ENCODE assay signal across 1 cellular context in the genomic region with DNA sequence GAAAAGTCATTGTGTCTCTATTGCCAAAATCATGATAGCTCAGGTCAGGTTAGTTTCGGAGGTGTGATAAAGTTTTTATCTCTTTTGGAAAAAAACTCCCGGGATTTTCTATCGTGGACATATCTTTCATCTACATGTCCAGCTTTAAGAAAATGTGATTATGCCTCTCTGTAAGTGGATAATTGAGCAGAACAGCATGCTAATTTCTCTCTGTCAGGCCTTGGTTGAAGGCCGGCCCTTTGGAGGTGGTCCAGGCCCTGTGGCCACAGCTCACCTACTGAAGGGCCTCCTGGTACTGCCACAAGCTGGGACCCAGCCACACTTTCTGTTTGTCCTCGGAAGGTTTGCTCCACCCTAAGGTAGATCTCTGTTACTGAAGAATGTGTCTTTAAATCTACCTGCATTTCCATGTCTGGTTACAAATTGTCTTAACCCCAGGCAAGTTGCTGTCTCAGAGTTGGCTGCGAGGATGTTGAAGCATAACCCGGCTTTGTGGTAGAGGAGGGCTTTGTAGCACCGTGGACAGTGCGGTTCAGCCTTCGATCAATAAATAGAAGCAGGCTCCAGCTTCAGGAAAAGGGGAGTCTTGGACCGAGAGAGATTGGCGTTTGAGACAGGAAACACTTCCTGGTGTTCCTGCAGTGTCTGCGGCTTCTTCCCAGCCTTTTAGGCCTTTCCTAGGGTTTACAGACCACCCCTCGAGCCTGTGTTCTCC.
A peak's percentile ranks its signal among the peaks of the same experiment; 100 is the strongest.
TF ChIP-seq lines count a peak whose summit lies in the region.

No MANE protein-coding gene starts in this region.

TF ChIP-seq in SK-N-SH, 30 proteins besides CTCF, POLR2A, EP300 and RAD21 (continued from another document):
- TF ChIP-seq, protein P1, sequence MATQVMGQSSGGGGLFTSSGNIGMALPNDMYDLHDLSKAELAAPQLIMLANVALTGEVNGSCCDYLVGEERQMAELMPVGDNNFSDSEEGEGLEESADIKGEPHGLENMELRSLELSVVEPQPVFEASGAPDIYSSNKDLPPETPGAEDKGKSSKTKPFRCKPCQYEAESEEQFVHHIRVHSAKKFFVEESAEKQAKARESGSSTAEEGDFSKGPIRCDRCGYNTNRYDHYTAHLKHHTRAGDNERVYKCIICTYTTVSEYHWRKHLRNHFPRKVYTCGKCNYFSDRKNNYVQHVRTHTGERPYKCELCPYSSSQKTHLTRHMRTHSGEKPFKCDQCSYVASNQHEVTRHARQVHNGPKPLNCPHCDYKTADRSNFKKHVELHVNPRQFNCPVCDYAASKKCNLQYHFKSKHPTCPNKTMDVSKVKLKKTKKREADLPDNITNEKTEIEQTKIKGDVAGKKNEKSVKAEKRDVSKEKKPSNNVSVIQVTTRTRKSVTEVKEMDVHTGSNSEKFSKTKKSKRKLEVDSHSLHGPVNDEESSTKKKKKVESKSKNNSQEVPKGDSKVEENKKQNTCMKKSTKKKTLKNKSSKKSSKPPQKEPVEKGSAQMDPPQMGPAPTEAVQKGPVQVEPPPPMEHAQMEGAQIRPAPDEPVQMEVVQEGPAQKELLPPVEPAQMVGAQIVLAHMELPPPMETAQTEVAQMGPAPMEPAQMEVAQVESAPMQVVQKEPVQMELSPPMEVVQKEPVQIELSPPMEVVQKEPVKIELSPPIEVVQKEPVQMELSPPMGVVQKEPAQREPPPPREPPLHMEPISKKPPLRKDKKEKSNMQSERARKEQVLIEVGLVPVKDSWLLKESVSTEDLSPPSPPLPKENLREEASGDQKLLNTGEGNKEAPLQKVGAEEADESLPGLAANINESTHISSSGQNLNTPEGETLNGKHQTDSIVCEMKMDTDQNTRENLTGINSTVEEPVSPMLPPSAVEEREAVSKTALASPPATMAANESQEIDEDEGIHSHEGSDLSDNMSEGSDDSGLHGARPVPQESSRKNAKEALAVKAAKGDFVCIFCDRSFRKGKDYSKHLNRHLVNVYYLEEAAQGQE (IDR thresholded peaks at IDR 0.05; ENCODE audit: low read depth, low read length), result no peak
- TF ChIP-seq FOXJ3 (CRISPR knock-in tag; IDR thresholded peaks at IDR 0.05) (no peak), GATA2 (CRISPR knock-in tag; IDR thresholded peaks at IDR 0.05) (peak; percentile 94), MXI1 (IDR thresholded peaks at IDR 0.05; ENCODE audit: low read depth, low read length) (peak; percentile 53; the same call in 1 of the 2 replicates), FOXM1 (IDR thresholded peaks at IDR 0.05; ENCODE audit: low read depth) (no peak), CHD2 (IDR thresholded peaks at IDR 0.05; ENCODE audit: low read length, partially characterized antibody) (peak; percentile 24), EZH2phosphoT487 (IDR thresholded peaks at IDR 0.05; ENCODE audit: borderline replicate concordance, low read depth) (no peak), ELF1 (IDR thresholded peaks at IDR 0.05) (no peak), POLR2AphosphoS5 (IDR thresholded peaks at IDR 0.05; ENCODE audit: low read depth, low read length) (no peak), SIN3A (IDR thresholded peaks at IDR 0.05; ENCODE audit: borderline replicate concordance, low read depth, low read length) (no peak), PBX3 (IDR thresholded peaks at IDR 0.05) (no peak), SMC3 (IDR thresholded peaks at IDR 0.05; ENCODE audit: low read depth, low read length) (no peak)
- TF ChIP-seq, protein P2, sequence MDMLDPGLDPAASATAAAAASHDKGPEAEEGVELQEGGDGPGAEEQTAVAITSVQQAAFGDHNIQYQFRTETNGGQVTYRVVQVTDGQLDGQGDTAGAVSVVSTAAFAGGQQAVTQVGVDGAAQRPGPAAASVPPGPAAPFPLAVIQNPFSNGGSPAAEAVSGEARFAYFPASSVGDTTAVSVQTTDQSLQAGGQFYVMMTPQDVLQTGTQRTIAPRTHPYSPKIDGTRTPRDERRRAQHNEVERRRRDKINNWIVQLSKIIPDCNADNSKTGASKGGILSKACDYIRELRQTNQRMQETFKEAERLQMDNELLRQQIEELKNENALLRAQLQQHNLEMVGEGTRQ (IDR thresholded peaks at IDR 0.05; ENCODE audit: borderline replicate concordance, low read depth, low read length), result no peak
- TF ChIP-seq, protein P3, sequence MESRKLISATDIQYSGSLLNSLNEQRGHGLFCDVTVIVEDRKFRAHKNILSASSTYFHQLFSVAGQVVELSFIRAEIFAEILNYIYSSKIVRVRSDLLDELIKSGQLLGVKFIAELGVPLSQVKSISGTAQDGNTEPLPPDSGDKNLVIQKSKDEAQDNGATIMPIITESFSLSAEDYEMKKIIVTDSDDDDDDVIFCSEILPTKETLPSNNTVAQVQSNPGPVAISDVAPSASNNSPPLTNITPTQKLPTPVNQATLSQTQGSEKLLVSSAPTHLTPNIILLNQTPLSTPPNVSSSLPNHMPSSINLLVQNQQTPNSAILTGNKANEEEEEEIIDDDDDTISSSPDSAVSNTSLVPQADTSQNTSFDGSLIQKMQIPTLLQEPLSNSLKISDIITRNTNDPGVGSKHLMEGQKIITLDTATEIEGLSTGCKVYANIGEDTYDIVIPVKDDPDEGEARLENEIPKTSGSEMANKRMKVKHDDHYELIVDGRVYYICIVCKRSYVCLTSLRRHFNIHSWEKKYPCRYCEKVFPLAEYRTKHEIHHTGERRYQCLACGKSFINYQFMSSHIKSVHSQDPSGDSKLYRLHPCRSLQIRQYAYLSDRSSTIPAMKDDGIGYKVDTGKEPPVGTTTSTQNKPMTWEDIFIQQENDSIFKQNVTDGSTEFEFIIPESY (IDR thresholded peaks at IDR 0.05; ENCODE audit: borderline replicate concordance, low read depth), result no peak
